ENCODE assay signal across 15 cellular contexts in genomic region chr6:40714576-40715500, GRCh38.
DNase-seq lines count a peak whose midpoint lies in the region; ATAC-seq and TF ChIP-seq lines count a peak whose summit lies in the region.
"Had no signal": no experiment of that assay in that cellular context is flagged by ENCODE, and none has a peak within 500 bp of the region (broad histone marks: within the 10 kb centered on the region; RNA-seq: fewer than 3 reads in every experiment).

No MANE protein-coding gene starts in this region.

- H3K36me3 Mint-ChIP-seq in brain (no peaks in the 10 kb centered on the region), progenitor cell of endocrine pancreas (ENCODE audit: insufficient read depth) (no peaks in the 10 kb centered on the region)
- H3K36me3 Mint-ChIP-seq: CD4-positive, CD25-positive, alpha-beta regulatory T cell had no signal

- H3K9me3 Mint-ChIP-seq in brain (peaks cover 0 to 3% (median 0%) of the 10 kb centered on the region in 5 experiments), progenitor cell of endocrine pancreas (ENCODE audit: low read depth) (no peaks in the 10 kb centered on the region)
- H3K9me3 Mint-ChIP-seq: activated naive CD4-positive, alpha-beta T cell treated with anti-CD3 and anti-CD28 coated beads for 36 hours had no signal

- H3K4me1 Mint-ChIP-seq in brain (peaks cover 74% of the 10 kb centered on the region), progenitor cell of endocrine pancreas (ENCODE audit: low read depth) (peaks cover 46% of the 10 kb centered on the region)

- peak; percentile 8 for DNase-seq in HT-29 (ENCODE audit: low spot score)
- DNase-seq in NCI-H510A (lab: John Stamatoyannopoulos, UW): peak; percentile 93
- DNase-seq in progenitor cell of endocrine pancreas (ENCODE audit: low spot score, unreplicated experiment): no peak
- DNase-seq in left cardiac atrium: no peak
- DNase-seq in activated CD4-positive, CD25-positive, alpha-beta regulatory T cell treated with anti-CD3 and anti-CD28 coated beads, Interleukin-2, amount 50 U/mL, for 72 hours: no peak
- DNase-seq: activated naive CD4-positive, alpha-beta T cell treated with anti-CD3 and anti-CD28 coated beads for 36 hours; caudate nucleus; CD4-positive, CD25-positive, alpha-beta regulatory T cell; MG63; NCI-H526 treated with DMSO at 0.1 percent for 48 hours; SJCRH30; stimulated activated CD4-positive, alpha-beta T cell treated with anti-CD3 and anti-CD28 coated beads, Interleukin-4, amount 100 ng/mL, for 1 hour had no signal

- TF ChIP-seq CTCF in brain (conservative IDR thresholded peaks at IDR 0.05): no peak
- TF ChIP-seq CTCF in progenitor cell of endocrine pancreas (IDR thresholded peaks at IDR 0.05; ENCODE audit: unreplicated experiment): no peak

- intact Hi-C loops in left cardiac atrium (cut with DNase I): no loop called here

- H3K27me3 Mint-ChIP-seq in brain (peaks cover 3% of the 10 kb centered on the region), progenitor cell of endocrine pancreas (peaks cover 32% of the 10 kb centered on the region)
- H3K27me3 Mint-ChIP-seq: CD4-positive, CD25-positive, alpha-beta regulatory T cell had no signal

- H3K27ac Mint-ChIP-seq in brain (peak overlapping the region; percentile 14 to 93 (median 86)), progenitor cell of endocrine pancreas (peak overlapping the region; percentile 75)
- H3K27ac Mint-ChIP-seq: activated naive CD4-positive, alpha-beta T cell treated with anti-CD3 and anti-CD28 coated beads for 36 hours had no signal

- H3K4me3 Mint-ChIP-seq in brain (no peak overlapping the region), progenitor cell of endocrine pancreas (ENCODE audit: low read depth) (no peak overlapping the region)
- H3K4me3 Mint-ChIP-seq: activated naive CD4-positive, alpha-beta T cell treated with anti-CD3 and anti-CD28 coated beads for 36 hours; CD4-positive, CD25-positive, alpha-beta regulatory T cell had no signal

- ATAC-seq in left cardiac atrium: no peak
- ATAC-seq in GM18861 (IDR thresholded peaks at IDR 0.05; ENCODE audit: unreplicated experiment): no peak
- ATAC-seq: HCT116 had no signal

Comparison
In these comparisons a context has a peak if more than half of its experiments do, and no peak if none do; other contexts are left out.
1. DNase-seq: peak in HT-29 (single experiment) and NCI-H510A (single experiment); none in progenitor cell of endocrine pancreas (single experiment), left cardiac atrium (single experiment) and activated CD4-positive, CD25-positive, alpha-beta regulatory T cell treated with anti-CD3 and anti-CD28 coated beads, Interleukin-2, amount 50 U/mL, for 72 hours (single experiment).